9 cellular contexts compared by ENCODE assay signal in genomic region chr1:149792502-149792901, GRCh38. TPM values are rescaled to one million over a fixed set of nuclear protein-coding genes. Genes with fewer than 3 reads are reported as not detected.
A peak's percentile ranks its signal among the peaks of the same experiment; 100 is the strongest.
DNase-seq lines count a peak whose midpoint lies in the region; ATAC-seq and TF ChIP-seq lines count a peak whose summit lies in the region.
"Not testable (repeated sequence)": the region's sequence is repeated elsewhere in the genome, so short reads cannot be mapped to it uniquely, and the experiment has no call there.
"Had no signal": no experiment of that assay in that cellular context is flagged by ENCODE, and none has a peak within 500 bp of the region (broad histone marks: within the 10 kb centered on the region; RNA-seq: fewer than 3 reads in every experiment).

No MANE protein-coding gene starts in this region.

- H3K27ac Mint-ChIP-seq in CD4-positive, alpha-beta T cell, result peak overlapping the region; percentile 94
- H3K27ac Mint-ChIP-seq in activated T-cell treated with anti-CD3 and anti-CD28 coated beads, Interleukin-2, amount 50 U/mL, for 72 hours, result peak overlapping the region; percentile 99

- H3K4me3 ChIP-seq in PC-3 (ENCODE audit: low read length) (peak overlapping the region; percentile 69), mesenchymal stem cell (ENCODE audit: insufficient read depth in 1 of 2, low read depth in 1 of 2, low read length in 2 of 2) (peak overlapping the region; percentile 47 to 73)

- DNase-seq in CD4-positive, alpha-beta T cell, result peak; percentile 31 to 71 (median 49)
- DNase-seq in GM20000 (ENCODE audit: low spot score), result peak; percentile 50
- DNase-seq in PC-3, result peak; percentile 55
- peak; percentile 54 to 69 for DNase-seq in activated T-cell treated with anti-CD3 and anti-CD28 coated beads, Interleukin-2, amount 50 U/mL, for 72 hours
- DNase-seq in epidermal melanocyte (ENCODE audit: insufficient read length, low spot score), result peak; percentile 14
- peak; percentile 41 for DNase-seq in mesenchymal stem cell
- DNase-seq in stimulated activated CD4-positive, alpha-beta T cell treated with anti-CD3 and anti-CD28 coated beads, Interleukin-4, amount 100 ng/mL, for 4 hours, result peak; percentile 50 to 53

- not testable (repeated sequence) for H3K27ac ChIP-seq in CD4-positive, alpha-beta T cell (ENCODE audit: low read depth, low read length); PC-3 (ENCODE audit: low read length); mesenchymal stem cell (ENCODE audit: low read length, poor library complexity, severe bottlenecking)

- H2BK12ac ChIP-seq in mesenchymal stem cell (ENCODE audit: low read length in 2 of 2), result not testable (repeated sequence)

- ATAC-seq in CD4-positive, alpha-beta T cell (ENCODE audit: poor library complexity), result peak; percentile 87
- peak; percentile 41 for ATAC-seq in HG03469 (IDR thresholded peaks at IDR 0.05; ENCODE audit: unreplicated experiment)
- ATAC-seq in PC-3, result peak; percentile 83
- peak; percentile 67 to 83 for ATAC-seq in activated T-cell treated with anti-CD3 and anti-CD28 coated beads, Interleukin-2, amount 50 U/mL, for 72 hours (replicated peaks in 1 of 2)

- intact Hi-C loops in CD4-positive, alpha-beta T cell (cut with DNase I, micrococcal nuclease); PC-3 (cut with micrococcal nuclease): not testable (repeated sequence)

- H3K9me3 ChIP-seq in CD4-positive, alpha-beta T cell (ENCODE audit: control insufficient read depth, low read length); PC-3 (ENCODE audit: low read length); mesenchymal stem cell (ENCODE audit: control insufficient read depth, low read length): not testable (repeated sequence)

- H3K79me2 ChIP-seq in PC-3 (ENCODE audit: low read length), result not testable (repeated sequence)

- peak overlapping the region; percentile 37; the same call in 1 of the 2 replicates for H3K9ac ChIP-seq in PC-3 (ENCODE audit: low read length)
- H3K9ac ChIP-seq in mesenchymal stem cell (ENCODE audit: low read length), result peak overlapping the region; percentile 74

- H3K36me3 Mint-ChIP-seq in CD4-positive, alpha-beta T cell (ENCODE audit: low read depth); activated T-cell treated with anti-CD3 and anti-CD28 coated beads, Interleukin-2, amount 50 U/mL, for 72 hours (ENCODE audit: insufficient read depth in 2 of 2): not testable (repeated sequence)

- not testable (repeated sequence) for H3K9me3 Mint-ChIP-seq in CD4-positive, alpha-beta T cell; activated T-cell treated with anti-CD3 and anti-CD28 coated beads, Interleukin-2, amount 50 U/mL, for 72 hours

- BruUV-seq in PC-3 (replicated peaks; lab: Mats Ljungman, UMichigan), result not testable (repeated sequence)

- H4K91ac ChIP-seq in mesenchymal stem cell (ENCODE audit: low read length), result not testable (repeated sequence)

- not testable (repeated sequence) for H3K23ac ChIP-seq in mesenchymal stem cell (ENCODE audit: low read length in 2 of 2)

- 0% methylated on average over 1 of the region's 36 CpGs for WGBS in mesenchymal stem cell

- not testable (repeated sequence) for H3K27me3 ChIP-seq in CD4-positive, alpha-beta T cell (ENCODE audit: control insufficient read depth, insufficient read depth, low read length); PC-3 (ENCODE audit: low read length); mesenchymal stem cell (ENCODE audit: control insufficient read depth in 1 of 2, insufficient read depth in 1 of 2, low read length in 2 of 2)

- TF ChIP-seq CTCF in CD4-positive, alpha-beta T cell (IDR thresholded peaks at IDR 0.05), result peak; percentile 73
- peak; percentile 37 for TF ChIP-seq CTCF in GM20000 (IDR thresholded peaks at IDR 0.05; ENCODE audit: extremely low read depth, missing control alignments)
- TF ChIP-seq CTCF in PC-3 (conservative IDR thresholded peaks at IDR 0.05; ENCODE audit: low read depth, low read length), result peak; percentile 25; the same call in 1 of the 2 replicates

- H2BK15ac ChIP-seq in mesenchymal stem cell (ENCODE audit: low read depth, poor library complexity, severe bottlenecking), result not testable (repeated sequence)

- not testable (repeated sequence) for H3K79me1 ChIP-seq in mesenchymal stem cell (replicated peaks; ENCODE audit: low read length, poor library complexity, severe bottlenecking)

- H3K4me1 ChIP-seq in PC-3 (ENCODE audit: insufficient read depth, low read length); mesenchymal stem cell (ENCODE audit: control insufficient read depth, insufficient read depth, low read depth, low read length): not testable (repeated sequence)

- not testable (repeated sequence) for H3K4ac ChIP-seq in mesenchymal stem cell (ENCODE audit: low read depth in 1 of 2, low read length in 2 of 2)

- H3K36me3 ChIP-seq in PC-3 (ENCODE audit: low read depth, low read length); mesenchymal stem cell (ENCODE audit: control insufficient read depth in 1 of 2, insufficient read depth in 2 of 2, low read depth in 1 of 2, low read length in 2 of 2): not testable (repeated sequence)

- peak overlapping the region; percentile 79 for H3K4me2 ChIP-seq in PC-3 (ENCODE audit: low read length)
- H3K4me2 ChIP-seq in mesenchymal stem cell (ENCODE audit: low read length, poor library complexity, severe bottlenecking), result peak overlapping the region; percentile 66

- H4K20me1 ChIP-seq in PC-3 (ENCODE audit: low read length), result not testable (repeated sequence)

- H2AFZ ChIP-seq in PC-3 (ENCODE audit: low read length), result peak overlapping the region; percentile 90
- H2AFZ ChIP-seq in mesenchymal stem cell (ENCODE audit: low read depth, low read length), result peak overlapping the region; percentile 53

- H2BK5ac ChIP-seq in mesenchymal stem cell (ENCODE audit: low read depth, low read length, poor library complexity, severe bottlenecking), result not testable (repeated sequence)

- not testable (repeated sequence) for H3K4me1 Mint-ChIP-seq in CD4-positive, alpha-beta T cell (ENCODE audit: low read depth); activated T-cell treated with anti-CD3 and anti-CD28 coated beads, Interleukin-2, amount 50 U/mL, for 72 hours (ENCODE audit: low read depth)

- not testable (repeated sequence) for H4K8ac ChIP-seq in mesenchymal stem cell (ENCODE audit: low read length)

- CTCF ChIA-PET in CD4-positive, alpha-beta T cell (lab: Charles Lee); PC-3 (lab: Charles Lee): not testable (repeated sequence)

- not testable (repeated sequence) for H3K18ac ChIP-seq in mesenchymal stem cell (ENCODE audit: low read depth in 1 of 2, low read length in 2 of 2)

- POLR2A ChIA-PET in CD4-positive, alpha-beta T cell (lab: Charles Lee), result interaction anchor here (0.7 kb wide), 1 partner anchor 96 kb away, joined by 3 read pairs; a partner anchor contains a TSS
- POLR2A ChIA-PET in PC-3 (lab: Charles Lee; ENCODE audit: unreplicated experiment), result not testable (repeated sequence)

- not testable (repeated sequence) for H3F3A ChIP-seq in PC-3 (ENCODE audit: low read length, unreplicated experiment)

- peak overlapping the region; percentile 100 for H3K4me3 Mint-ChIP-seq in CD4-positive, alpha-beta T cell
- H3K4me3 Mint-ChIP-seq in activated T-cell treated with anti-CD3 and anti-CD28 coated beads, Interleukin-2, amount 50 U/mL, for 72 hours, result peak overlapping the region; percentile 98 to 100

- not testable (repeated sequence) for H2AK5ac ChIP-seq in mesenchymal stem cell (ENCODE audit: low read length, severe bottlenecking)

- not testable (repeated sequence) for H3K14ac ChIP-seq in mesenchymal stem cell (ENCODE audit: low read length in 2 of 2)

- not testable (repeated sequence) for H3K9me2 ChIP-seq in PC-3 (replicated peaks; ENCODE audit: low read length)

- H2BK120ac ChIP-seq in mesenchymal stem cell (ENCODE audit: low read depth, low read length), result not testable (repeated sequence)

- H3K27me3 Mint-ChIP-seq in CD4-positive, alpha-beta T cell; activated T-cell treated with anti-CD3 and anti-CD28 coated beads, Interleukin-2, amount 50 U/mL, for 72 hours (ENCODE audit: low read depth): not testable (repeated sequence)

RNA-seq across cellular contexts. Expression of gene FCGR1A, which starts 10.0 kb away (rescaled TPM):
- under 1 TPM in 1 of 2 experiments, not detected in 1; 0.17 TPM for total RNA-seq in CD4-positive, alpha-beta T cell
- not detected in 2 replicates for total RNA-seq in PC-3 (2014; rRNA removed)
- not detected for total RNA-seq in activated T-cell treated with anti-CD3 and anti-CD28 coated beads, Interleukin-2, amount 50 U/mL, for 72 hours
- not detected for polyA plus RNA-seq in mesenchymal stem cell (2013, experiment 1 of 2)
- not detected for polyA plus RNA-seq in mesenchymal stem cell (2013, experiment 2 of 2)
- total RNA-seq: activated CD8-positive, alpha-beta memory T cell treated with anti-CD3 and anti-CD28 coated beads for 36 hours had no signal
